Comparison of ENCODE assay signal across 21 cellular contexts in the genomic region with DNA sequence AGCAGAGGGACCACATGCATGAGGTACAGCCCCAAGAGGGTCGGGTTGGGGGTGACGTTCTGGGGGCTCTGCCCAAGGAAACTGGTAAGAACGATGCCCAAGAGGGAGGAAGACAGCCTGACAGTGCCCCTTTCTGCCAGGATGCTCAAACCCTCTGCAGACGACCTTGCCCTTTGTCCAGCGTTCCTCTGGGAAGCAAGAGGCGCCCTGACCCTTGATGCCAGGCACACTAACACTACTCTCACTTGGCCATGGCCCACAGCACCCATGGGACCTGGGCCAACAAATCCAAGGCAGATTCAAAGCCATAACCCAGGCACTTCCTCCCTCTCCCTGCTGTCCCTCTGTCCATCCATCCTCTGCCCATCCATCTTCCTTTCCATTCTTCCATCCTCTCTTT. TPM values are rescaled to one million over a fixed set of nuclear protein-coding genes. Genes with fewer than 3 reads are reported as not detected.
A peak's percentile ranks its signal among the peaks of the same experiment; 100 is the strongest.
DNase-seq lines count a peak whose midpoint lies in the region; ATAC-seq lines count a peak whose summit lies in the region.
"Had no signal": no experiment of that assay in that cellular context is flagged by ENCODE, and none has a peak within 500 bp of the region (broad histone marks: within the 10 kb centered on the region; RNA-seq: fewer than 3 reads in every experiment).

No MANE protein-coding gene starts in this region.

- H3K4me1 ChIP-seq in BLaER1 treated with 17β-estradiol and CSF1 and Interleukin-3, amounts not matched to agents 10 nM and 100 nM: peaks cover 34 to 62% (median 55%) of the 10 kb centered on the region in 10 experiments
- peaks cover 20% of the 10 kb centered on the region for H3K4me1 ChIP-seq in CD8-positive, alpha-beta memory T cell (ENCODE audit: insufficient read depth, low read length)
- H3K4me1 ChIP-seq: HAP-1 had no signal

- no peaks in the 10 kb centered on the region for H3K27me3 Mint-ChIP-seq in activated CD4-positive, alpha-beta memory T cell treated with anti-CD3 and anti-CD28 coated beads for 36 hours
- H3K27me3 Mint-ChIP-seq in activated CD4-positive, alpha-beta memory T cell treated with anti-CD3 and anti-CD28 coated beads, Interleukin-2, amount 10 ng/mL, durations not matched to agents 7 days and 5 days: no peaks in the 10 kb centered on the region
- H3K27me3 Mint-ChIP-seq in CD8-positive, alpha-beta memory T cell: no peaks in the 10 kb centered on the region
- no peaks in the 10 kb centered on the region for H3K27me3 Mint-ChIP-seq in activated T-helper 2 cell treated with anti-CD3 and anti-CD28 coated beads, Interferon-gamma antibody, Interleukin-2, Interleukin-4, amounts not matched to agents 10 μg/mL and 5 μg/mL and 100 μg/mL, durations not matched to agents 14 hours and 24 hours and 36 hours (ENCODE audit: low read depth)
- H3K27me3 Mint-ChIP-seq in activated CD8-positive, alpha-beta memory T cell treated with anti-CD3 and anti-CD28 coated beads, Interleukin-2, amount 10 ng/mL, durations not matched to agents 7 days and 5 days: no peaks in the 10 kb centered on the region

- no peaks in the 10 kb centered on the region for H3K27me3 ChIP-seq in BLaER1 treated with 17β-estradiol and CSF1 and Interleukin-3, amounts not matched to agents 10 nM and 100 nM
- no peaks in the 10 kb centered on the region for H3K27me3 ChIP-seq in CD8-positive, alpha-beta memory T cell (ENCODE audit: insufficient read depth, low read length, poor library complexity, severe bottlenecking)

- no peak overlapping the region for H3K4me3 ChIP-seq in BLaER1 treated with 17β-estradiol and CSF1 and Interleukin-3, amounts not matched to agents 10 nM and 100 nM
- H3K4me3 ChIP-seq in CD8-positive, alpha-beta memory T cell (ENCODE audit: low read length): no peak overlapping the region
- H3K4me3 ChIP-seq: GM23338, HAP-1 had no signal

- no peaks in the 10 kb centered on the region for H4K20me1 ChIP-seq in BLaER1 treated with 17β-estradiol and CSF1 and Interleukin-3, amounts not matched to agents 10 nM and 100 nM

- H3K9me3 ChIP-seq in BLaER1 treated with 17β-estradiol and CSF1 and Interleukin-3, amounts not matched to agents 10 nM and 100 nM (replicated peaks in 1 of 11): no peaks in the 10 kb centered on the region
- H3K9me3 ChIP-seq in CD8-positive, alpha-beta memory T cell (ENCODE audit: low read length): no peaks in the 10 kb centered on the region
- H3K9me3 ChIP-seq: HAP-1 had no signal

- CTCF ChIA-PET in activated CD4-positive, alpha-beta memory T cell treated with anti-CD3 and anti-CD28 coated beads for 36 hours (lab: Charles Lee): interaction anchor here (1.0 kb wide), 1 partner anchor 32 kb away, joined by 3 read pairs; no protein-coding TSS in a partner anchor
- CTCF ChIA-PET in activated CD4-positive, alpha-beta memory T cell treated with anti-CD3 and anti-CD28 coated beads, Interleukin-2, amount 10 ng/mL, durations not matched to agents 7 days and 5 days (lab: Charles Lee): no interaction called here
- CTCF ChIA-PET in CD8-positive, alpha-beta memory T cell (lab: Charles Lee): interaction anchor here (1.8 kb wide), 1 partner anchor 18 kb away, joined by 4 read pairs; no protein-coding TSS in a partner anchor
- CTCF ChIA-PET in activated CD8-positive, alpha-beta memory T cell treated with anti-CD3 and anti-CD28 coated beads, Interleukin-2, amount 10 ng/mL, durations not matched to agents 7 days and 5 days (lab: Charles Lee): no interaction called here

- H3K9ac ChIP-seq in BLaER1 treated with 17β-estradiol and CSF1 and Interleukin-3, amounts not matched to agents 10 nM and 100 nM: peak overlapping the region in 2 of 11 experiments; percentile 4 to 93; a peak in 3 of 22 replicates

- POLR2A ChIA-PET in activated CD4-positive, alpha-beta memory T cell treated with anti-CD3 and anti-CD28 coated beads for 36 hours (lab: Charles Lee): interaction anchor here (0.8 kb wide), 1 partner anchor 8 kb away, joined by 3 read pairs; no protein-coding TSS in a partner anchor
- POLR2A ChIA-PET in activated CD4-positive, alpha-beta memory T cell treated with anti-CD3 and anti-CD28 coated beads, Interleukin-2, amount 10 ng/mL, durations not matched to agents 7 days and 5 days (lab: Charles Lee): interaction anchor here (11.0 kb wide), 1 partner anchor 21 kb away, joined by 286 read pairs; a partner anchor contains a TSS
- POLR2A ChIA-PET in CD8-positive, alpha-beta memory T cell (lab: Charles Lee): no interaction called here

- ATAC-seq in activated CD8-positive, alpha-beta memory T cell treated with anti-CD3 and anti-CD28 coated beads, Interleukin-2, amount 10 ng/mL, durations not matched to agents 7 days and 5 days: no peak
- ATAC-seq: GM23338, SK-N-SH treated with all-trans-retinoic acid at 6 μM for 48 hours had no signal

- H3K27ac Mint-ChIP-seq in activated CD4-positive, alpha-beta memory T cell treated with anti-CD3 and anti-CD28 coated beads for 36 hours: peak overlapping the region; percentile 29
- no peak overlapping the region for H3K27ac Mint-ChIP-seq in activated CD4-positive, alpha-beta memory T cell treated with anti-CD3 and anti-CD28 coated beads, Interleukin-2, amount 10 ng/mL, durations not matched to agents 7 days and 5 days
- H3K27ac Mint-ChIP-seq in CD8-positive, alpha-beta memory T cell: peak overlapping the region in 5 of 8 donors; percentile 4 to 84 (median 64)
- H3K27ac Mint-ChIP-seq in activated T-helper 2 cell treated with anti-CD3 and anti-CD28 coated beads, Interferon-gamma antibody, Interleukin-2, Interleukin-4, amounts not matched to agents 10 μg/mL and 5 μg/mL and 100 μg/mL, durations not matched to agents 14 hours and 24 hours and 36 hours: peak overlapping the region; percentile 52
- H3K27ac Mint-ChIP-seq in activated CD8-positive, alpha-beta memory T cell treated with anti-CD3 and anti-CD28 coated beads, Interleukin-2, amount 10 ng/mL, durations not matched to agents 7 days and 5 days: no peak overlapping the region
- H3K27ac Mint-ChIP-seq: GM23338 had no signal

- H3K36me3 ChIP-seq in BLaER1 treated with 17β-estradiol and CSF1 and Interleukin-3, amounts not matched to agents 10 nM and 100 nM: peaks cover 0 to 74% (median 22%) of the 10 kb centered on the region in 11 experiments; a peak in 18 of 22 replicates
- no peaks in the 10 kb centered on the region for H3K36me3 ChIP-seq in CD8-positive, alpha-beta memory T cell (ENCODE audit: insufficient read depth, low read length)

- intact Hi-C loops in activated CD4-positive, alpha-beta memory T cell treated with anti-CD3 and anti-CD28 coated beads for 36 hours (cut with micrococcal nuclease): no loop called here
- intact Hi-C loops in activated T-helper 2 cell treated with anti-CD3 and anti-CD28 coated beads, Interferon-gamma antibody, Interleukin-2, Interleukin-4, amounts not matched to agents 10 μg/mL and 5 μg/mL and 100 μg/mL, durations not matched to agents 14 hours and 24 hours and 36 hours (cut with micrococcal nuclease): loop anchor here (10.0 kb wide), 1 partner anchor 345 kb away; no protein-coding TSS in a partner anchor

- no peaks in the 10 kb centered on the region for H3K36me3 Mint-ChIP-seq in activated CD4-positive, alpha-beta memory T cell treated with anti-CD3 and anti-CD28 coated beads for 36 hours
- peaks cover 27% of the 10 kb centered on the region for H3K36me3 Mint-ChIP-seq in activated CD4-positive, alpha-beta memory T cell treated with anti-CD3 and anti-CD28 coated beads, Interleukin-2, amount 10 ng/mL, durations not matched to agents 7 days and 5 days (ENCODE audit: low read depth)
- peaks cover 0 to 10% (median 10%) of the 10 kb centered on the region in 3 donors for H3K36me3 Mint-ChIP-seq in CD8-positive, alpha-beta memory T cell
- peaks cover 17% of the 10 kb centered on the region for H3K36me3 Mint-ChIP-seq in activated T-helper 2 cell treated with anti-CD3 and anti-CD28 coated beads, Interferon-gamma antibody, Interleukin-2, Interleukin-4, amounts not matched to agents 10 μg/mL and 5 μg/mL and 100 μg/mL, durations not matched to agents 14 hours and 24 hours and 36 hours (ENCODE audit: low read depth)
- peaks cover 6% of the 10 kb centered on the region for H3K36me3 Mint-ChIP-seq in activated CD8-positive, alpha-beta memory T cell treated with anti-CD3 and anti-CD28 coated beads, Interleukin-2, amount 10 ng/mL, durations not matched to agents 7 days and 5 days

- H3K27ac ChIP-seq in BLaER1 treated with 17β-estradiol and CSF1 and Interleukin-3, amounts not matched to agents 10 nM and 100 nM: peak overlapping the region in 8 of 11 experiments; percentile 50 to 100 (median 99); a peak in 13 of 22 replicates
- H3K27ac ChIP-seq in CD8-positive, alpha-beta memory T cell (ENCODE audit: low read depth, low read length): no peak overlapping the region
- H3K27ac ChIP-seq: RWPE1 had no signal

- no peak for DNase-seq in activated CD4-positive, alpha-beta memory T cell treated with anti-CD3 and anti-CD28 coated beads for 36 hours
- no peak for DNase-seq in activated CD4-positive, alpha-beta memory T cell treated with anti-CD3 and anti-CD28 coated beads, Interleukin-2, amount 10 ng/mL, durations not matched to agents 7 days and 5 days
- no peak for DNase-seq in CD8-positive, alpha-beta memory T cell
- no peak for DNase-seq in activated T-helper 2 cell treated with anti-CD3 and anti-CD28 coated beads, Interferon-gamma antibody, Interleukin-2, Interleukin-4, amounts not matched to agents 10 μg/mL and 5 μg/mL and 100 μg/mL, durations not matched to agents 14 hours and 24 hours and 36 hours (ENCODE audit: low spot score)
- DNase-seq in NCI-H748 treated with DMSO at 0.1 percent for 48 hours (lab: John Stamatoyannopoulos, UW): no peak
- DNase-seq in activated CD8-positive, alpha-beta memory T cell treated with anti-CD3 and anti-CD28 coated beads, Interleukin-2, amount 10 ng/mL, durations not matched to agents 7 days and 5 days: no peak
- DNase-seq: IMR-90; MV-4-11; NCI-H1105 treated with DMSO at 0.1 percent for 48 hours; NCI-H2029 treated with DMSO at 0.1 percent for 48 hours; NCI-H226; NCI-H510A treated with DMSO at 0.1 percent for 48 hours; NCI-H774; NK-92 treated with Interleukin-12 subunit alpha and Interleukin-12 subunit beta, amount 100 ng/mL, for 24 hours had no signal

- H3K4me1 Mint-ChIP-seq in activated CD4-positive, alpha-beta memory T cell treated with anti-CD3 and anti-CD28 coated beads for 36 hours (ENCODE audit: low read depth): peaks cover 33% of the 10 kb centered on the region
- peaks cover 44% of the 10 kb centered on the region for H3K4me1 Mint-ChIP-seq in activated CD4-positive, alpha-beta memory T cell treated with anti-CD3 and anti-CD28 coated beads, Interleukin-2, amount 10 ng/mL, durations not matched to agents 7 days and 5 days
- peaks cover 24 to 31% (median 25%) of the 10 kb centered on the region in 3 donors for H3K4me1 Mint-ChIP-seq in CD8-positive, alpha-beta memory T cell
- H3K4me1 Mint-ChIP-seq in activated T-helper 2 cell treated with anti-CD3 and anti-CD28 coated beads, Interferon-gamma antibody, Interleukin-2, Interleukin-4, amounts not matched to agents 10 μg/mL and 5 μg/mL and 100 μg/mL, durations not matched to agents 14 hours and 24 hours and 36 hours (ENCODE audit: low read depth): peaks cover 27% of the 10 kb centered on the region
- peaks cover 32% of the 10 kb centered on the region for H3K4me1 Mint-ChIP-seq in activated CD8-positive, alpha-beta memory T cell treated with anti-CD3 and anti-CD28 coated beads, Interleukin-2, amount 10 ng/mL, durations not matched to agents 7 days and 5 days
- H3K4me1 Mint-ChIP-seq: GM23338 had no signal

- H3K4me2 ChIP-seq in BLaER1 treated with 17β-estradiol and CSF1 and Interleukin-3, amounts not matched to agents 10 nM and 100 nM: peak overlapping the region in 8 of 11 experiments; percentile 8 to 99 (median 92); a peak in 11 of 22 replicates
- H3K4me2 ChIP-seq: GM23338 had no signal

- H3K4me3 Mint-ChIP-seq in activated CD4-positive, alpha-beta memory T cell treated with anti-CD3 and anti-CD28 coated beads for 36 hours: no peak overlapping the region
- no peak overlapping the region for H3K4me3 Mint-ChIP-seq in activated CD4-positive, alpha-beta memory T cell treated with anti-CD3 and anti-CD28 coated beads, Interleukin-2, amount 10 ng/mL, durations not matched to agents 7 days and 5 days
- H3K4me3 Mint-ChIP-seq in CD8-positive, alpha-beta memory T cell: no peak overlapping the region
- H3K4me3 Mint-ChIP-seq in activated T-helper 2 cell treated with anti-CD3 and anti-CD28 coated beads, Interferon-gamma antibody, Interleukin-2, Interleukin-4, amounts not matched to agents 10 μg/mL and 5 μg/mL and 100 μg/mL, durations not matched to agents 14 hours and 24 hours and 36 hours (ENCODE audit: low read depth): no peak overlapping the region
- H3K4me3 Mint-ChIP-seq in activated CD8-positive, alpha-beta memory T cell treated with anti-CD3 and anti-CD28 coated beads, Interleukin-2, amount 10 ng/mL, durations not matched to agents 7 days and 5 days: no peak overlapping the region
- H3K4me3 Mint-ChIP-seq: CD14-positive monocyte, GM23338 had no signal

- H3K9me3 Mint-ChIP-seq in activated CD4-positive, alpha-beta memory T cell treated with anti-CD3 and anti-CD28 coated beads for 36 hours: no peaks in the 10 kb centered on the region
- H3K9me3 Mint-ChIP-seq in activated CD4-positive, alpha-beta memory T cell treated with anti-CD3 and anti-CD28 coated beads, Interleukin-2, amount 10 ng/mL, durations not matched to agents 7 days and 5 days: no peaks in the 10 kb centered on the region
- H3K9me3 Mint-ChIP-seq in CD8-positive, alpha-beta memory T cell: no peaks in the 10 kb centered on the region
- H3K9me3 Mint-ChIP-seq in activated T-helper 2 cell treated with anti-CD3 and anti-CD28 coated beads, Interferon-gamma antibody, Interleukin-2, Interleukin-4, amounts not matched to agents 10 μg/mL and 5 μg/mL and 100 μg/mL, durations not matched to agents 14 hours and 24 hours and 36 hours: no peaks in the 10 kb centered on the region
- H3K9me3 Mint-ChIP-seq in activated CD8-positive, alpha-beta memory T cell treated with anti-CD3 and anti-CD28 coated beads, Interleukin-2, amount 10 ng/mL, durations not matched to agents 7 days and 5 days (ENCODE audit: low read depth): no peaks in the 10 kb centered on the region
- H3K9me3 Mint-ChIP-seq: GM23338 had no signal

RNA-seq across cellular contexts. Expression of a gene that starts 20.4 kb away (rescaled TPM):
- total RNA-seq in activated CD4-positive, alpha-beta memory T cell treated with anti-CD3 and anti-CD28 coated beads for 36 hours: 1 to 10 TPM; 5.4 to 5.8 TPM
- 10 to 100 TPM; 13.4 to 13.9 TPM for total RNA-seq in activated CD4-positive, alpha-beta memory T cell treated with anti-CD3 and anti-CD28 coated beads, Interleukin-2, amount 10 ng/mL, durations not matched to agents 7 days and 5 days
- 1 to 10 TPM; 5.6 TPM for total RNA-seq in CD8-positive, alpha-beta memory T cell
- polyA plus RNA-seq in CD8-positive, alpha-beta memory T cell: 10.4 TPM
- total RNA-seq in activated T-helper 2 cell treated with anti-CD3 and anti-CD28 coated beads, Interferon-gamma antibody, Interleukin-2, Interleukin-4, amounts not matched to agents 10 μg/mL and 5 μg/mL and 100 μg/mL, durations not matched to agents 14 hours and 24 hours and 36 hours: 5.9 and 7.3 TPM in 2 replicates
- 10 to 100 TPM in 1 of 2 experiments, 1 to 10 TPM in 1; 8.5 to 10.8 TPM for total RNA-seq in activated CD8-positive, alpha-beta memory T cell treated with anti-CD3 and anti-CD28 coated beads, Interleukin-2, amount 10 ng/mL, durations not matched to agents 7 days and 5 days

RNA-seq across cellular contexts. Expression of a gene that starts 22.9 kb away (rescaled TPM):
- 100 to 1,000 TPM; 167 to 173 TPM for total RNA-seq in activated CD4-positive, alpha-beta memory T cell treated with anti-CD3 and anti-CD28 coated beads for 36 hours
- 100 to 1,000 TPM; 183 to 188 TPM for total RNA-seq in activated CD4-positive, alpha-beta memory T cell treated with anti-CD3 and anti-CD28 coated beads, Interleukin-2, amount 10 ng/mL, durations not matched to agents 7 days and 5 days
- 100 to 1,000 TPM; 118 to 121 TPM for total RNA-seq in CD8-positive, alpha-beta memory T cell
- polyA plus RNA-seq in CD8-positive, alpha-beta memory T cell: 265 TPM
- 102 and 110 TPM in 2 replicates for total RNA-seq in activated T-helper 2 cell treated with anti-CD3 and anti-CD28 coated beads, Interferon-gamma antibody, Interleukin-2, Interleukin-4, amounts not matched to agents 10 μg/mL and 5 μg/mL and 100 μg/mL, durations not matched to agents 14 hours and 24 hours and 36 hours
- total RNA-seq in activated CD8-positive, alpha-beta memory T cell treated with anti-CD3 and anti-CD28 coated beads, Interleukin-2, amount 10 ng/mL, durations not matched to agents 7 days and 5 days: 100 to 1,000 TPM; 199 to 220 TPM

RNA-seq across cellular contexts. Expression of a gene that starts 36.8 kb away (rescaled TPM):
- total RNA-seq in activated CD4-positive, alpha-beta memory T cell treated with anti-CD3 and anti-CD28 coated beads for 36 hours: 10 to 100 TPM; 10.1 to 11.5 TPM
- 10 to 100 TPM; 16.6 to 17.8 TPM for total RNA-seq in activated CD4-positive, alpha-beta memory T cell treated with anti-CD3 and anti-CD28 coated beads, Interleukin-2, amount 10 ng/mL, durations not matched to agents 7 days and 5 days
- 1 to 10 TPM; 8.2 to 8.6 TPM for total RNA-seq in CD8-positive, alpha-beta memory T cell
- 1.2 TPM for polyA plus RNA-seq in CD8-positive, alpha-beta memory T cell
- total RNA-seq in activated T-helper 2 cell treated with anti-CD3 and anti-CD28 coated beads, Interferon-gamma antibody, Interleukin-2, Interleukin-4, amounts not matched to agents 10 μg/mL and 5 μg/mL and 100 μg/mL, durations not matched to agents 14 hours and 24 hours and 36 hours: 9.1 and 10.7 TPM in 2 replicates
- 10 to 100 TPM; 21.1 to 21.4 TPM for total RNA-seq in activated CD8-positive, alpha-beta memory T cell treated with anti-CD3 and anti-CD28 coated beads, Interleukin-2, amount 10 ng/mL, durations not matched to agents 7 days and 5 days

RNA-seq across cellular contexts. Expression of a gene that starts 49.8 kb away (rescaled TPM):
- total RNA-seq in activated CD4-positive, alpha-beta memory T cell treated with anti-CD3 and anti-CD28 coated beads for 36 hours: under 1 TPM; 0.36 to 0.45 TPM
- under 1 TPM; 0.43 to 0.83 TPM for total RNA-seq in activated CD4-positive, alpha-beta memory T cell treated with anti-CD3 and anti-CD28 coated beads, Interleukin-2, amount 10 ng/mL, durations not matched to agents 7 days and 5 days
- total RNA-seq in CD8-positive, alpha-beta memory T cell: under 1 TPM; 0.22 to 0.24 TPM
- polyA plus RNA-seq in CD8-positive, alpha-beta memory T cell: not detected
- 0.30 and 0.53 TPM in 2 replicates for total RNA-seq in activated T-helper 2 cell treated with anti-CD3 and anti-CD28 coated beads, Interferon-gamma antibody, Interleukin-2, Interleukin-4, amounts not matched to agents 10 μg/mL and 5 μg/mL and 100 μg/mL, durations not matched to agents 14 hours and 24 hours and 36 hours
- total RNA-seq in activated CD8-positive, alpha-beta memory T cell treated with anti-CD3 and anti-CD28 coated beads, Interleukin-2, amount 10 ng/mL, durations not matched to agents 7 days and 5 days: 1 to 10 TPM; 1.1 to 1.6 TPM
- total RNA-seq: G401, GM23338, IMR-90 had no signal
- polyA plus RNA-seq: GM23338, IMR-90 had no signal

Comparison
In these comparisons a context has a peak if more than half of its experiments do, and no peak if none do; other contexts are left out.
1. H3K27ac Mint-ChIP-seq: peak in activated CD4-positive, alpha-beta memory T cell treated with anti-CD3 and anti-CD28 coated beads for 36 hours (single experiment), CD8-positive, alpha-beta memory T cell (5 of 8) and activated T-helper 2 cell treated with anti-CD3 and anti-CD28 coated beads, Interferon-gamma antibody, Interleukin-2, Interleukin-4, amounts not matched to agents 10 μg/mL and 5 μg/mL and 100 μg/mL, durations not matched to agents 14 hours and 24 hours and 36 hours (single experiment); none in activated CD4-positive, alpha-beta memory T cell treated with anti-CD3 and anti-CD28 coated beads, Interleukin-2, amount 10 ng/mL, durations not matched to agents 7 days and 5 days (single experiment) and activated CD8-positive, alpha-beta memory T cell treated with anti-CD3 and anti-CD28 coated beads, Interleukin-2, amount 10 ng/mL, durations not matched to agents 7 days and 5 days (single experiment).
2. CTCF ChIA-PET loops: an anchor here in activated CD4-positive, alpha-beta memory T cell treated with anti-CD3 and anti-CD28 coated beads for 36 hours (1.0 kb wide) and CD8-positive, alpha-beta memory T cell (1.8 kb wide); none called in activated CD4-positive, alpha-beta memory T cell treated with anti-CD3 and anti-CD28 coated beads, Interleukin-2, amount 10 ng/mL, durations not matched to agents 7 days and 5 days and activated CD8-positive, alpha-beta memory T cell treated with anti-CD3 and anti-CD28 coated beads, Interleukin-2, amount 10 ng/mL, durations not matched to agents 7 days and 5 days.